ENCODE assay signal across 8 cellular contexts in the genomic region with DNA sequence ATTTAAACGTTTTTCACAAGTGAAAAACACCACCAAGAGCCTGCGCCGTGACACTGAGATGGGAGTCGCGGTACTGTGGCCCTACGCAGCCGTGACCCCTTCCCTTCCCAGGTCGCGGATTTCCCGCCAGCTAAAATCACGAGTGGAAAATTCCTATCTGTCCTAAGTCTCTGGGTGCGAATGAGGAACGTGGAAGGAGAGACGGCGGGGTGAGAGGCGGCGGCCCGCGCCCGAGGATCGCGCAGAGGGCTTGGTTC. TPM values are rescaled to one million over a fixed set of nuclear protein-coding genes. Genes with fewer than 3 reads are reported as not detected.
DNase-seq lines count a peak whose midpoint lies in the region; ATAC-seq and TF ChIP-seq lines count a peak whose summit lies in the region.

No MANE protein-coding gene starts in this region.

- peaks cover 5% of the 10 kb centered on the region for H3K9me3 Mint-ChIP-seq in activated T-cell treated with anti-CD3 and anti-CD28 coated beads, Interleukin-2, amount 50 U/mL, for 4 hours

- no peaks in the 10 kb centered on the region for H3K9me3 ChIP-seq in hepatocyte (ENCODE audit: low read depth)

- peak overlapping the region; percentile 96 for H3K27ac ChIP-seq in hepatocyte
- H3K27ac ChIP-seq in skin epidermis = peak overlapping the region; percentile 86 to 99 (median 97)

- H2AFZ ChIP-seq in hepatocyte = peak overlapping the region; percentile 94

- peaks cover 36% of the 10 kb centered on the region for H3K4me1 Mint-ChIP-seq in activated T-cell treated with anti-CD3 and anti-CD28 coated beads, Interleukin-2, amount 50 U/mL, for 4 hours (ENCODE audit: low read depth)

- H3K4me2 ChIP-seq in hepatocyte = peak overlapping the region; percentile 81

- peaks cover 3% of the 10 kb centered on the region for H3K27me3 Mint-ChIP-seq in activated T-cell treated with anti-CD3 and anti-CD28 coated beads, Interleukin-2, amount 50 U/mL, for 4 hours (ENCODE audit: low read depth)

- no peaks in the 10 kb centered on the region for H3K27me3 ChIP-seq in hepatocyte

- ATAC-seq in HG02973 (IDR thresholded peaks at IDR 0.05; ENCODE audit: unreplicated experiment) = peak; percentile 5
- ATAC-seq in activated T-cell treated with anti-CD3 and anti-CD28 coated beads, Interleukin-2, amount 50 U/mL, for 4 hours = peak; percentile 2 to 8

- WGBS in hepatocyte (ENCODE audit: low lambda C conversion rate, missing lambda C conversion rate) = under 1% methylated on average over 22 of the region's 22 CpGs

- H3K36me3 ChIP-seq in hepatocyte (replicated peaks; ENCODE audit: insufficient read depth, low read depth) = no peaks in the 10 kb centered on the region

- H3K79me2 ChIP-seq in hepatocyte = peaks cover 52% of the 10 kb centered on the region

- H4K20me1 ChIP-seq in hepatocyte (ENCODE audit: insufficient read depth, poor library complexity, severe bottlenecking) = peaks cover 9% of the 10 kb centered on the region

- H3K9me2 ChIP-seq in hepatocyte (replicated peaks; ENCODE audit: insufficient read depth) = no peaks in the 10 kb centered on the region

- peak; percentile 41 for DNase-seq in NOMO-1 treated with DMSO at 0.1 percent for 48 hours (lab: John Stamatoyannopoulos, UW; ENCODE audit: unreplicated experiment)
- no peak for DNase-seq in NOMO-1 treated with dmso at 0.1 percent for 144 hours (lab: John Stamatoyannopoulos, UW; ENCODE audit: unreplicated experiment)
- DNase-seq in activated T-cell treated with anti-CD3 and anti-CD28 coated beads, Interleukin-2, amount 50 U/mL, for 4 hours = no peak
- DNase-seq in hepatocyte (ENCODE audit: low spot score) = no peak
- DNase-seq in HCEC 1CT = no peak
- DNase-seq in AG08396 (ENCODE audit: low spot score) = no peak

- peak overlapping the region; percentile 87 for H3K4me3 ChIP-seq in hepatocyte
- peak overlapping the region; percentile 72 to 100 (median 84) for H3K4me3 ChIP-seq in skin epidermis

- peaks cover 8% of the 10 kb centered on the region for H3K36me3 Mint-ChIP-seq in activated T-cell treated with anti-CD3 and anti-CD28 coated beads, Interleukin-2, amount 50 U/mL, for 4 hours (ENCODE audit: insufficient read depth)

- H3K4me1 ChIP-seq in hepatocyte (ENCODE audit: insufficient read depth) = peaks cover 17% of the 10 kb centered on the region

- TF ChIP-seq CTCF in hepatocyte (IDR thresholded peaks at IDR 0.05; ENCODE audit: poor library complexity) = no peak

- H3K4me3 Mint-ChIP-seq in activated T-cell treated with anti-CD3 and anti-CD28 coated beads, Interleukin-2, amount 50 U/mL, for 4 hours = peak overlapping the region; percentile 93

RNA-seq across cellular contexts. Expression of a gene that starts 0.7 kb away (rescaled TPM):
- total RNA-seq in activated T-cell treated with anti-CD3 and anti-CD28 coated beads, Interleukin-2, amount 50 U/mL, for 4 hours = 1 to 10 TPM; 9.2 to 9.3 (median 9.3) TPM
- total RNA-seq in hepatocyte = 18.4 and 21.1 TPM in 2 replicates
- polyA plus RNA-seq in hepatocyte = 19.5 and 22.4 TPM in 2 replicates
